8 cellular contexts compared by ENCODE assay signal in genomic region chr14:94423465-94424056, GRCh38. TPM values are rescaled to one million over a fixed set of nuclear protein-coding genes. Genes with fewer than 3 reads are reported as not detected.
DNase-seq lines count a peak whose midpoint lies in the region; ATAC-seq and TF ChIP-seq lines count a peak whose summit lies in the region.

No MANE protein-coding gene starts in this region.

- peak; percentile 76 for TF ChIP-seq CTCF in GM10248 (IDR thresholded peaks at IDR 0.05; ENCODE audit: control extremely low read depth, extremely low read depth, low read depth, missing control alignments)
- peak; percentile 56 for TF ChIP-seq CTCF in HL-60 (IDR thresholded peaks at IDR 0.05; ENCODE audit: insufficient read depth, low read length)
- TF ChIP-seq CTCF in body of pancreas (IDR thresholded peaks at IDR 0.05) = peak; percentile 42 to 71 (median 67)

- no peak overlapping the region for H3K4me3 ChIP-seq in HL-60 (replicated peaks; ENCODE audit: insufficient read depth, low read length)
- no peak overlapping the region for H3K4me3 ChIP-seq in body of pancreas

- no peaks in the 10 kb centered on the region for H3K4me1 ChIP-seq in body of pancreas

- POLR2A ChIA-PET in GM10248 (lab: Yijun Ruan, JAX) = no interaction called here

- intact Hi-C loops in body of pancreas (cut with DNase I) = no loop called here

- no peaks in the 10 kb centered on the region for H3K36me3 ChIP-seq in body of pancreas (replicated peaks in 1 of 2; ENCODE audit: insufficient read depth in 1 of 2, low read depth in 2 of 2)

- DNase-seq in GM10248 (ENCODE audit: extremely low spot score) = peak; percentile 52
- DNase-seq in HL-60 (ENCODE audit: low read depth in 1 of 2, low spot score in 1 of 2) = peak; percentile 17 to 80
- DNase-seq in SHP77 treated with DMSO at 0.1 percent for 48 hours (lab: John Stamatoyannopoulos, UW) = peak; percentile 19
- peak; percentile 78 to 86 (median 80) for DNase-seq in body of pancreas
- peak; percentile 69 for DNase-seq in iris pigment epithelial cell (ENCODE audit: low read depth)
- DNase-seq in stimulated activated CD4-positive, alpha-beta T cell treated with anti-CD3 and anti-CD28 coated beads, Interleukin-15, amount 100 ng/mL, for 48 hours (ENCODE audit: low read depth in 2 of 2) = peak; percentile 29 to 40
- DNase-seq in cortex of kidney (lab: John Stamatoyannopoulos, UW) = no peak

- no peaks in the 10 kb centered on the region for H3K9me3 ChIP-seq in body of pancreas

- CTCF ChIA-PET in GM10248 (lab: Yijun Ruan, JAX) = interaction anchor here (0.6 to 2.6 kb wide), 14 partner anchors 9 to 128 kb away, joined by 3 to 15 read pairs (median 4); no protein-coding TSS in a partner anchor

- 10 to 11% methylated on average over 13 of the region's 13 CpGs for WGBS in body of pancreas, 2 donors

- ATAC-seq in body of pancreas = peak; percentile 81
- ATAC-seq in GM19324 (IDR thresholded peaks at IDR 0.05; ENCODE audit: low FRiP score, unreplicated experiment) = no peak

- TF ChIP-seq POLR2A in body of pancreas (IDR thresholded peaks at IDR 0.05) = no peak

- H3K27ac ChIP-seq in HL-60 (replicated peaks) = no peak overlapping the region
- no peak overlapping the region for H3K27ac ChIP-seq in body of pancreas

- peaks cover 2% of the 10 kb centered on the region for H3K27me3 ChIP-seq in HL-60 (ENCODE audit: insufficient read depth, poor library complexity, severe bottlenecking)
- H3K27me3 ChIP-seq in body of pancreas = no peaks in the 10 kb centered on the region

RNA-seq across cellular contexts. Expression of gene SERPINA11, which starts 29.0 kb away (rescaled TPM):
- not detected for total RNA-seq in body of pancreas

RNA-seq across cellular contexts. Expression of gene SERPINA1, which starts 35.2 kb away (rescaled TPM):
- total RNA-seq in body of pancreas = 10 to 100 TPM; 77.8 to 86.4 TPM

RNA-seq across cellular contexts. Expression of gene SERPINA9, which starts 52.4 kb away (rescaled TPM):
- not detected for total RNA-seq in body of pancreas

RNA-seq across cellular contexts. Expression of gene SERPINA2, which starts 57.1 kb away (rescaled TPM):
- not detected for total RNA-seq in body of pancreas
